In genomic region chr22:30541979-30542810, GRCh38 we compare ENCODE assay signal across 1 cellular context.
TF ChIP-seq lines count a peak whose summit lies in the region.

No MANE protein-coding gene starts in this region.

TF ChIP-seq in HepG2, 621 proteins besides CTCF, POLR2A, EP300 and RAD21 (continued from another document):
- TF ChIP-seq ZNF574 (CRISPR knock-in tag; IDR thresholded peaks at IDR 0.05) = 0 out of 2 replicates have a peak, but pooled peaks have one; percentile 16
- no peak for TF ChIP-seq NFRKB (IDR thresholded peaks at IDR 0.05)
- peak; percentile 39; the same call in 1 of the 2 replicates for TF ChIP-seq RARA (CRISPR knock-in tag; IDR thresholded peaks at IDR 0.05)
- TF ChIP-seq BRCA1 (CRISPR knock-in tag; IDR thresholded peaks at IDR 0.05) = 0 out of 2 replicates have a peak, but pooled peaks have one; percentile 29
- TF ChIP-seq SAP130 (CRISPR knock-in tag; IDR thresholded peaks at IDR 0.05; ENCODE audit: low read depth) = peak; percentile 45; the same call in 1 of the 2 replicates
- no peak for TF ChIP-seq ZNF703 (CRISPR knock-in tag; IDR thresholded peaks at IDR 0.05; ENCODE audit: borderline replicate concordance)
- no peak for TF ChIP-seq XRCC5 (optimal IDR thresholded peaks at IDR 0.05; ENCODE audit: low read length)
- no peak for TF ChIP-seq ZNF615 (CRISPR knock-in tag; IDR thresholded peaks at IDR 0.05; ENCODE audit: borderline replicate concordance)
- TF ChIP-seq PITX1 (CRISPR knock-in tag; IDR thresholded peaks at IDR 0.05) = no peak
- TF ChIP-seq, protein P1, sequence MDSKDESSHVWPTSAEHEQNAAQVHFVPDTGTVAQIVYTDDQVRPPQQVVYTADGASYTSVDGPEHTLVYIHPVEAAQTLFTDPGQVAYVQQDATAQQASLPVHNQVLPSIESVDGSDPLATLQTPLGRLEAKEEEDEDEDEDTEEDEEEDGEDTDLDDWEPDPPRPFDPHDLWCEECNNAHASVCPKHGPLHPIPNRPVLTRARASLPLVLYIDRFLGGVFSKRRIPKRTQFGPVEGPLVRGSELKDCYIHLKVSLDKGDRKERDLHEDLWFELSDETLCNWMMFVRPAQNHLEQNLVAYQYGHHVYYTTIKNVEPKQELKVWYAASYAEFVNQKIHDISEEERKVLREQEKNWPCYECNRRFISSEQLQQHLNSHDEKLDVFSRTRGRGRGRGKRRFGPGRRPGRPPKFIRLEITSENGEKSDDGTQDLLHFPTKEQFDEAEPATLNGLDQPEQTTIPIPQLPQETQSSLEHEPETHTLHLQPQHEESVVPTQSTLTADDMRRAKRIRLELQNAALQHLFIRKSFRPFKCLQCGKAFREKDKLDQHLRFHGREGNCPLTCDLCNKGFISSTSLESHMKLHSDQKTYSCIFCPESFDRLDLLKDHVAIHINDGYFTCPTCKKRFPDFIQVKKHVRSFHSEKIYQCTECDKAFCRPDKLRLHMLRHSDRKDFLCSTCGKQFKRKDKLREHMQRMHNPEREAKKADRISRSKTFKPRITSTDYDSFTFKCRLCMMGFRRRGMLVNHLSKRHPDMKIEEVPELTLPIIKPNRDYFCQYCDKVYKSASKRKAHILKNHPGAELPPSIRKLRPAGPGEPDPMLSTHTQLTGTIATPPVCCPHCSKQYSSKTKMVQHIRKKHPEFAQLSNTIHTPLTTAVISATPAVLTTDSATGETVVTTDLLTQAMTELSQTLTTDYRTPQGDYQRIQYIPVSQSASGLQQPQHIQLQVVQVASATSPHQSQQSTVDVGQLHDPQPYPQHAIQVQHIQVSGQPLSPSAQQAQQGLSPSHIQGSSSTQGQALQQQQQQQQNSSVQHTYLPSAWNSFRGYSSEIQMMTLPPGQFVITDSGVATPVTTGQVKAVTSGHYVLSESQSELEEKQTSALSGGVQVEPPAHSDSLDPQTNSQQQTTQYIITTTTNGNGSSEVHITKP (CRISPR knock-in tag; IDR thresholded peaks at IDR 0.05; ENCODE audit: low read depth) = no peak
- TF ChIP-seq ZFY (CRISPR knock-in tag; IDR thresholded peaks at IDR 0.05) = peak; percentile 32
- TF ChIP-seq NKX3-1 (CRISPR knock-in tag; IDR thresholded peaks at IDR 0.05) = 0 out of 2 replicates have a peak, but pooled peaks have one; percentile 20
- TF ChIP-seq NONO (IDR thresholded peaks at IDR 0.05) = no peak
- 0 out of 2 replicates have a peak, but pooled peaks have one; percentile 50 for TF ChIP-seq NONO (CRISPR knock-in tag; conservative IDR thresholded peaks at IDR 0.05)
- no peak for TF ChIP-seq ZBTB46 (CRISPR knock-in tag; IDR thresholded peaks at IDR 0.05; ENCODE audit: borderline replicate concordance)
- 0 out of 2 replicates have a peak, but pooled peaks have one; percentile 38 for TF ChIP-seq REL (CRISPR knock-in tag; conservative IDR thresholded peaks at IDR 0.05)
- TF ChIP-seq RBFOX2 (IDR thresholded peaks at IDR 0.05; ENCODE audit: low read depth, low read length) = peak; percentile 53; the same call in 1 of the 2 replicates
- TF ChIP-seq MIXL1 (CRISPR knock-in tag; IDR thresholded peaks at IDR 0.05) = no peak
- 0 out of 2 replicates have a peak, but pooled peaks have one; percentile 17 for TF ChIP-seq SALL1 (CRISPR knock-in tag; IDR thresholded peaks at IDR 0.05)
- no peak for TF ChIP-seq ZNF205 (CRISPR knock-in tag; IDR thresholded peaks at IDR 0.05)
- TF ChIP-seq ZNF430 (CRISPR knock-in tag; IDR thresholded peaks at IDR 0.05) = no peak
- 0 out of 2 replicates have a peak, but pooled peaks have one; percentile 22 for TF ChIP-seq IKZF5 (CRISPR knock-in tag; IDR thresholded peaks at IDR 0.05)
- TF ChIP-seq, protein P2, sequence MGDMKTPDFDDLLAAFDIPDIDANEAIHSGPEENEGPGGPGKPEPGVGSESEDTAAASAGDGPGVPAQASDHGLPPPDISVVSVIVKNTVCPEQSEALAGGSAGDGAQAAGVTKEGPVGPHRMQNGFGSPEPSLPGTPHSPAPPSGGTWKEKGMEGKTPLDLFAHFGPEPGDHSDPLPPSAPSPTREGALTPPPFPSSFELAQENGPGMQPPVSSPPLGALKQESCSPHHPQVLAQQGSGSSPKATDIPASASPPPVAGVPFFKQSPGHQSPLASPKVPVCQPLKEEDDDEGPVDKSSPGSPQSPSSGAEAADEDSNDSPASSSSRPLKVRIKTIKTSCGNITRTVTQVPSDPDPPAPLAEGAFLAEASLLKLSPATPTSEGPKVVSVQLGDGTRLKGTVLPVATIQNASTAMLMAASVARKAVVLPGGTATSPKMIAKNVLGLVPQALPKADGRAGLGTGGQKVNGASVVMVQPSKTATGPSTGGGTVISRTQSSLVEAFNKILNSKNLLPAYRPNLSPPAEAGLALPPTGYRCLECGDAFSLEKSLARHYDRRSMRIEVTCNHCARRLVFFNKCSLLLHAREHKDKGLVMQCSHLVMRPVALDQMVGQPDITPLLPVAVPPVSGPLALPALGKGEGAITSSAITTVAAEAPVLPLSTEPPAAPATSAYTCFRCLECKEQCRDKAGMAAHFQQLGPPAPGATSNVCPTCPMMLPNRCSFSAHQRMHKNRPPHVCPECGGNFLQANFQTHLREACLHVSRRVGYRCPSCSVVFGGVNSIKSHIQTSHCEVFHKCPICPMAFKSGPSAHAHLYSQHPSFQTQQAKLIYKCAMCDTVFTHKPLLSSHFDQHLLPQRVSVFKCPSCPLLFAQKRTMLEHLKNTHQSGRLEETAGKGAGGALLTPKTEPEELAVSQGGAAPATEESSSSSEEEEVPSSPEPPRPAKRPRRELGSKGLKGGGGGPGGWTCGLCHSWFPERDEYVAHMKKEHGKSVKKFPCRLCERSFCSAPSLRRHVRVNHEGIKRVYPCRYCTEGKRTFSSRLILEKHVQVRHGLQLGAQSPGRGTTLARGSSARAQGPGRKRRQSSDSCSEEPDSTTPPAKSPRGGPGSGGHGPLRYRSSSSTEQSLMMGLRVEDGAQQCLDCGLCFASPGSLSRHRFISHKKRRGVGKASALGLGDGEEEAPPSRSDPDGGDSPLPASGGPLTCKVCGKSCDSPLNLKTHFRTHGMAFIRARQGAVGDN (CRISPR knock-in tag; IDR thresholded peaks at IDR 0.05) = peak; percentile 84
- 0 out of 2 replicates have a peak, but pooled peaks have one; percentile 38 for TF ChIP-seq ZFP82 (CRISPR knock-in tag; IDR thresholded peaks at IDR 0.05; ENCODE audit: borderline replicate concordance)
- TF ChIP-seq ZNF292 (CRISPR knock-in tag; IDR thresholded peaks at IDR 0.05; ENCODE audit: borderline replicate concordance, low read depth) = peak; percentile 55; the same call in 1 of the 2 replicates
- 0 out of 2 replicates have a peak, but pooled peaks have one; percentile 22 for TF ChIP-seq SALL2 (CRISPR knock-in tag; IDR thresholded peaks at IDR 0.05)
- no peak for TF ChIP-seq ZNF883 (CRISPR knock-in tag; IDR thresholded peaks at IDR 0.05; ENCODE audit: not compliant biosample characterization)
- TF ChIP-seq ZNF563 (CRISPR knock-in tag; IDR thresholded peaks at IDR 0.05) = peak; percentile 56; the same call in 1 of the 2 replicates
- TF ChIP-seq BCL3 (CRISPR knock-in tag; IDR thresholded peaks at IDR 0.05) = no peak
- TF ChIP-seq SKI (IDR thresholded peaks at IDR 0.05; ENCODE audit: partially characterized antibody) = no peak
- TF ChIP-seq ZNF891 (CRISPR knock-in tag; IDR thresholded peaks at IDR 0.05) = no peak
- no peak for TF ChIP-seq PHF5A (CRISPR knock-in tag; IDR thresholded peaks at IDR 0.05; ENCODE audit: low read depth, unreplicated experiment)
- 0 out of 2 replicates have a peak, but pooled peaks have one; percentile 27 for TF ChIP-seq POLR2AphosphoS5 (IDR thresholded peaks at IDR 0.05; ENCODE audit: low read depth, low read length)
- TF ChIP-seq ZNF276 (CRISPR knock-in tag; IDR thresholded peaks at IDR 0.05; ENCODE audit: low read depth) = peak; percentile 99
- TF ChIP-seq, protein P3, sequence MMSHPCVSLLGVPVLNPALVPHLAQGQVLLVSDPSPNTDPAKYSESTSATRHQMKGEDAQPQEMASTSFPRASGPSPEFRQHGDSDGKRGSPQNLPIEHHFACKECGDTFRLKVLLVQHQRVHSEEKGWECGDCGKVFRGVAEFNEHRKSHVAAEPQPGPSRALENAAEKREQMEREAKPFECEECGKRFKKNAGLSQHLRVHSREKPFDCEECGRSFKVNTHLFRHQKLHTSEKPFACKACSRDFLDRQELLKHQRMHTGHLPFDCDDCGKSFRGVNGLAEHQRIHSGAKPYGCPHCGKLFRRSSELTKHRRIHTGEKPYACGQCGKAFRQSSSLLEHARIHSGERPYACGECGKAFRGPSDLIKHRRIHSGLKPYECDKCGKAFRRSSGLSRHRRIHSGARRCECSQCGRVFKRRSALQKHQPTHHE (CRISPR knock-in tag; IDR thresholded peaks at IDR 0.05; ENCODE audit: borderline replicate concordance) = no peak
